In the genomic region with DNA sequence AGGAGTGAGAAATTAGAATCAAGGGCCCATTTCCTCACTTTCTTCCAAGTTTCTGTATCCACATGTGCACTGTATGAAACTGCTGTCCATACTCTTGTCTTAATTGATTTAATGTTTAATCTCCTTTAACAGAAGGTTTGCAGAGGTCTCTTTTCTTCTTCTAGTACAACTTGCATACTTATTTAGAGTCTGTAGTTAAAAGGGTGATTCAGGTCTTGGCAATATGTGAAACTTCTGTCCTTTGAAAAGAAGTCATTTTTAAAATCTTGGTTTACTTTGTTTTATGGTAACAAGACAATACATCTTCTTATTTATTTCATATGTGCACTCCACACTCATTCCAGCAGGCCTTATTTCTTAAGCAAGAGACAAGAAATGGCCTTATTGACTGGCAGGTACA, we compare ENCODE assay signal across 27 cellular contexts.
"Had no signal": no experiment of that assay in that cellular context is flagged by ENCODE, and none has a peak within 500 bp of the region (broad histone marks: within the 10 kb centered on the region; RNA-seq: fewer than 3 reads in every experiment).

No MANE protein-coding gene starts in this region.

- H3K9me3 ChIP-seq: adrenal gland, body of pancreas, esophagus squamous epithelium, heart right ventricle, left ventricle myocardium inferior, psoas muscle, right atrium auricular region, vagina had no signal

- H3K27me3 ChIP-seq: adrenal gland, body of pancreas, esophagus squamous epithelium, heart right ventricle, right atrium auricular region, vagina had no signal

- ATAC-seq: activated CD8-positive, alpha-beta memory T cell treated with anti-CD3 and anti-CD28 coated beads, Interleukin-2, amount 10 ng/mL, durations not matched to agents 7 days and 5 days; activated CD8-positive, alpha-beta T cell treated with anti-CD3 and anti-CD28 coated beads, Interleukin-2, amount 10 ng/mL, durations not matched to agents 7 days and 5 days; body of pancreas; heart right ventricle; psoas muscle; stimulated activated effector memory CD8-positive, alpha-beta T cell treated with anti-CD3 and anti-CD28 coated beads, Interleukin-12 subunit alpha, Interleukin-12 subunit beta, amount 100 ng/mL, for 72 hours; T-cell had no signal

- DNase-seq: activated B cell treated with CpG ODN at 0.5 μM for 24 hours; activated CD4-positive, alpha-beta T cell treated with anti-CD3 and anti-CD28 coated beads, Interleukin-2, amount 50 U/mL, for 1 hour; activated CD8-positive, alpha-beta memory T cell treated with anti-CD3 and anti-CD28 coated beads, Interleukin-2, amount 10 ng/mL, durations not matched to agents 7 days and 5 days; activated CD8-positive, alpha-beta T cell treated with anti-CD3 and anti-CD28 coated beads, Interleukin-2, amount 10 ng/mL, durations not matched to agents 7 days and 5 days; activated naive CD4-positive, alpha-beta T cell treated with Interleukin-2 at 50 U/mL for 16 hours; activated T-cell treated with anti-CD3 and anti-CD28 coated beads, Interleukin-2, amount 50 U/mL, for 48 hours; adrenal gland; aorta; body of pancreas; dermis blood vessel endothelial cell; effector CD4-positive, alpha-beta T cell; esophagus squamous epithelium; heart right ventricle; left ventricle myocardium inferior; occipital lobe; psoas muscle; stimulated activated CD4-positive, alpha-beta T cell treated with anti-CD3 and anti-CD28 coated beads, Interleukin-12 subunit alpha, Interleukin-12 subunit beta, amount 100 ng/mL, for 4 hours; stimulated activated CD4-positive, alpha-beta T cell treated with anti-CD3 and anti-CD28 coated beads, Interleukin-4, amount 100 ng/mL, for 1 hour; T-cell had no signal

- H3K27ac ChIP-seq: adrenal gland, body of pancreas, esophagus squamous epithelium, heart right ventricle, left ventricle myocardium inferior, parathyroid adenoma, psoas muscle, right atrium auricular region had no signal

- H3K27ac Mint-ChIP-seq: activated B cell treated with CpG ODN at 0.5 μM for 24 hours; activated CD8-positive, alpha-beta memory T cell treated with anti-CD3 and anti-CD28 coated beads, Interleukin-2, amount 10 ng/mL, durations not matched to agents 7 days and 5 days; activated CD8-positive, alpha-beta T cell treated with anti-CD3 and anti-CD28 coated beads, Interleukin-2, amount 10 ng/mL, durations not matched to agents 7 days and 5 days; activated naive CD8-positive, alpha-beta T cell; stimulated activated effector memory CD8-positive, alpha-beta T cell treated with anti-CD3 and anti-CD28 coated beads, Interleukin-12 subunit alpha, Interleukin-12 subunit beta, amount 100 ng/mL, for 72 hours; stimulated activated naive CD8-positive, alpha-beta T cell treated with anti-CD3 and anti-CD28 coated beads, Interleukin-15, Interleukin-2, amounts not matched to agents 100 ng/mL and 50 ng/mL, for 24 hours; T-cell; T-helper 2 cell treated with Interferon-gamma antibody and Interleukin-4, amounts not matched to agents 5 μg/mL and 100 μg/mL, for 36 hours; type B pancreatic cell had no signal

- H3K36me3 ChIP-seq: adrenal gland, esophagus squamous epithelium, heart right ventricle, left ventricle myocardium inferior, right atrium auricular region, vagina had no signal

- H3K4me1 Mint-ChIP-seq: activated B cell treated with CpG ODN at 0.5 μM for 24 hours; activated CD8-positive, alpha-beta memory T cell treated with anti-CD3 and anti-CD28 coated beads, Interleukin-2, amount 10 ng/mL, durations not matched to agents 7 days and 5 days; stimulated activated effector memory CD8-positive, alpha-beta T cell treated with anti-CD3 and anti-CD28 coated beads, Interleukin-12 subunit alpha, Interleukin-12 subunit beta, amount 100 ng/mL, for 72 hours; T-cell had no signal

- H3K4me3 Mint-ChIP-seq: activated B cell treated with CpG ODN at 0.5 μM for 24 hours; activated CD8-positive, alpha-beta memory T cell treated with anti-CD3 and anti-CD28 coated beads, Interleukin-2, amount 10 ng/mL, durations not matched to agents 7 days and 5 days; activated CD8-positive, alpha-beta T cell treated with anti-CD3 and anti-CD28 coated beads, Interleukin-2, amount 10 ng/mL, durations not matched to agents 7 days and 5 days; activated naive CD8-positive, alpha-beta T cell; stimulated activated effector memory CD8-positive, alpha-beta T cell treated with anti-CD3 and anti-CD28 coated beads, Interleukin-12 subunit alpha, Interleukin-12 subunit beta, amount 100 ng/mL, for 72 hours; stimulated activated naive CD8-positive, alpha-beta T cell treated with anti-CD3 and anti-CD28 coated beads, Interleukin-15, Interleukin-2, amounts not matched to agents 100 ng/mL and 50 ng/mL, for 24 hours; T-cell; T-helper 2 cell treated with Interferon-gamma antibody and Interleukin-4, amounts not matched to agents 5 μg/mL and 100 μg/mL, for 36 hours; type B pancreatic cell had no signal

- H3K9me3 Mint-ChIP-seq: activated B cell treated with CpG ODN at 0.5 μM for 24 hours; stimulated activated effector memory CD8-positive, alpha-beta T cell treated with anti-CD3 and anti-CD28 coated beads, Interleukin-12 subunit alpha, Interleukin-12 subunit beta, amount 100 ng/mL, for 72 hours; stimulated activated naive CD8-positive, alpha-beta T cell treated with anti-CD3 and anti-CD28 coated beads, Interleukin-15, Interleukin-2, amounts not matched to agents 100 ng/mL and 50 ng/mL, for 24 hours; T-cell; T-helper 2 cell treated with Interferon-gamma antibody and Interleukin-4, amounts not matched to agents 5 μg/mL and 100 μg/mL, for 36 hours had no signal

- H3K4me3 ChIP-seq: adrenal gland, body of pancreas, esophagus squamous epithelium, heart right ventricle, left ventricle myocardium inferior, psoas muscle, right atrium auricular region, vagina had no signal

- H3K4me1 ChIP-seq: adrenal gland, body of pancreas, esophagus squamous epithelium, left ventricle myocardium inferior, parathyroid adenoma, psoas muscle, right atrium auricular region, vagina had no signal

- H2AFZ ChIP-seq: parathyroid adenoma had no signal

- H3K79me2 ChIP-seq: parathyroid adenoma had no signal

- H3K36me3 Mint-ChIP-seq: activated CD8-positive, alpha-beta memory T cell treated with anti-CD3 and anti-CD28 coated beads, Interleukin-2, amount 10 ng/mL, durations not matched to agents 7 days and 5 days; activated naive CD8-positive, alpha-beta T cell; stimulated activated effector memory CD8-positive, alpha-beta T cell treated with anti-CD3 and anti-CD28 coated beads, Interleukin-12 subunit alpha, Interleukin-12 subunit beta, amount 100 ng/mL, for 72 hours; T-cell had no signal

- H3K9ac ChIP-seq: parathyroid adenoma had no signal

- H3K27me3 Mint-ChIP-seq: activated B cell treated with CpG ODN at 0.5 μM for 24 hours; activated CD8-positive, alpha-beta memory T cell treated with anti-CD3 and anti-CD28 coated beads, Interleukin-2, amount 10 ng/mL, durations not matched to agents 7 days and 5 days; activated naive CD8-positive, alpha-beta T cell; stimulated activated naive CD8-positive, alpha-beta T cell treated with anti-CD3 and anti-CD28 coated beads, Interleukin-15, Interleukin-2, amounts not matched to agents 100 ng/mL and 50 ng/mL, for 24 hours; T-cell had no signal
